Comparison of ENCODE assay signal across 1 cellular context in genomic region chr9:123217148-123217585, GRCh38.
TF ChIP-seq lines count a peak whose summit lies in the region.

No MANE protein-coding gene starts in this region.

TF ChIP-seq in HEK293, 187 proteins besides CTCF, POLR2A, EP300 and RAD21 (continued from another document):
- TF ChIP-seq ZNF174 (tag by site-specific recombination; IDR thresholded peaks at IDR 0.05) (no peak), HOXD13 (CRISPR knock-in tag; IDR thresholded peaks at IDR 0.05; ENCODE audit: borderline replicate concordance) (no peak), ZNF449 (tag by site-specific recombination; IDR thresholded peaks at IDR 0.05) (peak; percentile 91), GFI1B (tag by site-specific recombination; IDR thresholded peaks at IDR 0.05) (peak; percentile 70; the same call in 1 of the 2 replicates), ZNF837 (tag by site-specific recombination; IDR thresholded peaks at IDR 0.05) (no peak)
